Comparison of ENCODE assay signal across 8 cellular contexts in genomic region chr1:224116131-224116530, GRCh38. TPM values are rescaled to one million over a fixed set of nuclear protein-coding genes. Genes with fewer than 3 reads are reported as not detected.
DNase-seq lines count a peak whose midpoint lies in the region; ATAC-seq, FAIRE-seq and TF ChIP-seq lines count a peak whose summit lies in the region.

No MANE protein-coding gene starts in this region.

- H3K27me3 ChIP-seq in astrocyte (ENCODE audit: insufficient read depth, low read length) (no peaks in the 10 kb centered on the region), stomach (peaks cover 0 to 4% (median 0%) of the 10 kb centered on the region in 3 donors)

- H3K9me3 ChIP-seq in astrocyte (ENCODE audit: insufficient read depth, low read depth, low read length) (no peaks in the 10 kb centered on the region), stomach (no peaks in the 10 kb centered on the region)

- H3K36me3 ChIP-seq in astrocyte (ENCODE audit: insufficient read depth, low read length) (no peaks in the 10 kb centered on the region), stomach (peaks cover 0 to 15% (median 8%) of the 10 kb centered on the region in 4 donors)

- WGBS in stomach, 5 donors = 4 to 10% (median 9%) methylated on average over 4 of the region's 4 CpGs

- peak; percentile 35 for ATAC-seq in HG03432 (IDR thresholded peaks at IDR 0.05; ENCODE audit: unreplicated experiment)

- no peaks in the 10 kb centered on the region for H3K36me3 Mint-ChIP-seq in astrocyte (ENCODE audit: low read depth, unreplicated experiment)
- H3K36me3 Mint-ChIP-seq in immature natural killer cell = peaks cover 0 to 8% (median 4%) of the 10 kb centered on the region in 3 donors

- peaks cover 73% of the 10 kb centered on the region for H3K79me2 ChIP-seq in astrocyte (ENCODE audit: insufficient read depth, low read length)

- intact Hi-C loops in stomach (cut with DNase I; ENCODE audit: low total_unique reads) = loop anchor here (10.0 kb wide), 1 partner anchor 339 kb away; no protein-coding TSS in a partner anchor

- H3K27ac ChIP-seq in astrocyte (ENCODE audit: low read depth, low read length) (no peak overlapping the region), stomach (no peak overlapping the region)

- TF ChIP-seq POLR2A in stomach (IDR thresholded peaks at IDR 0.05) = no peak

- peaks cover 6% of the 10 kb centered on the region for H3K4me1 Mint-ChIP-seq in astrocyte (ENCODE audit: low read depth, unreplicated experiment)
- H3K4me1 Mint-ChIP-seq in immature natural killer cell = peaks cover 33 to 47% of the 10 kb centered on the region in 2 donors

- H4K20me1 ChIP-seq in astrocyte (ENCODE audit: insufficient read depth, low read length) = peaks cover 47% of the 10 kb centered on the region

- no peak overlapping the region for H3K9ac ChIP-seq in astrocyte (ENCODE audit: low read length)

- TF ChIP-seq CTCF in astrocyte (IDR thresholded peaks at IDR 0.05; ENCODE audit: insufficient read depth, low read depth, low read length) (peak; percentile 44), stomach (IDR thresholded peaks at IDR 0.05) (peak in 4 of 7 experiments; percentile 49 to 65 (median 54))

- DNase-seq in A172 (ENCODE audit: low spot score) (peak; percentile 67), GM03348 (ENCODE audit: low spot score) (peak; percentile 54), NCI-H69 (lab: John Stamatoyannopoulos, UW) (peak; percentile 78), astrocyte (ENCODE audit: low read depth) (peak; percentile 51), immature natural killer cell (peak; percentile 40 to 51 (median 48)), stomach (no peak), mucosa of gallbladder (ENCODE audit: low spot score) (no peak)

- H3K4me3 ChIP-seq in astrocyte (ENCODE audit: insufficient read depth, low read depth, low read length) = peak overlapping the region; percentile 88
- H3K4me3 ChIP-seq in stomach = no peak overlapping the region

- H3K27ac Mint-ChIP-seq in astrocyte (ENCODE audit: unreplicated experiment) (no peak overlapping the region), immature natural killer cell (peak overlapping the region in 5 of 6 donors; percentile 54 to 87 (median 69))

- H3K9me3 Mint-ChIP-seq in astrocyte (ENCODE audit: unreplicated experiment) = no peaks in the 10 kb centered on the region
- no peaks in the 10 kb centered on the region for H3K9me3 Mint-ChIP-seq in immature natural killer cell

- H3K4me2 ChIP-seq in astrocyte (ENCODE audit: low read length) = peak overlapping the region; percentile 94

- no peak overlapping the region for H2AFZ ChIP-seq in astrocyte (ENCODE audit: low read depth, low read length)

- H3K4me3 Mint-ChIP-seq in astrocyte (ENCODE audit: unreplicated experiment) = peak overlapping the region; percentile 93
- H3K4me3 Mint-ChIP-seq in immature natural killer cell = peak overlapping the region; percentile 49 to 79 (median 56)

- peaks cover 9% of the 10 kb centered on the region for H3K4me1 ChIP-seq in astrocyte (ENCODE audit: insufficient read depth, low read length)
- H3K4me1 ChIP-seq in stomach = peaks cover 15 to 48% (median 35%) of the 10 kb centered on the region in 4 donors

- peak; percentile 89 for FAIRE-seq in astrocyte (lab: Jason Lieb, UNC)

- no peak for TF ChIP-seq EP300 in stomach (IDR thresholded peaks at IDR 0.05)

- no peaks in the 10 kb centered on the region for H3K27me3 Mint-ChIP-seq in astrocyte (ENCODE audit: low read depth, unreplicated experiment)
- peaks cover 5 to 17% (median 12%) of the 10 kb centered on the region in 3 donors for H3K27me3 Mint-ChIP-seq in immature natural killer cell (ENCODE audit: low read depth in 3 of 3)

RNA-seq across cellular contexts. Expression of gene FBXO28, which starts 2.2 kb away (rescaled TPM):
- total RNA-seq in A172 (2014; rRNA removed; shearing (Covaris generic)) = 45.2 and 46.7 TPM in 2 replicates
- 28.9 and 32.6 TPM in 2 replicates for total RNA-seq in astrocyte
- polyA plus RNA-seq in immature natural killer cell = 10 to 100 TPM in 1 of 3 donors, 1 to 10 TPM in 2; 7.5 to 19.3 (median 8.9) TPM
- 10 to 100 TPM in 3 of 5 donors, 1 to 10 TPM in 2; 4.6 to 44.2 (median 13.5) TPM for total RNA-seq in stomach
- 1 to 10 TPM; 6.9 to 9.8 (median 7.6) TPM for polyA plus RNA-seq in stomach
- total RNA-seq in mucosa of gallbladder = 29.6 TPM

Comparison
In these comparisons a context has a peak if more than half of its experiments do, and no peak if none do; other contexts are left out.
1. DNase-seq: peak in A172 (single experiment), GM03348 (single experiment), NCI-H69 (single experiment), astrocyte (single experiment) and immature natural killer cell (3 of 3); none in stomach (single experiment) and mucosa of gallbladder (single experiment).